1 cellular context compared by ENCODE assay signal in the genomic region with DNA sequence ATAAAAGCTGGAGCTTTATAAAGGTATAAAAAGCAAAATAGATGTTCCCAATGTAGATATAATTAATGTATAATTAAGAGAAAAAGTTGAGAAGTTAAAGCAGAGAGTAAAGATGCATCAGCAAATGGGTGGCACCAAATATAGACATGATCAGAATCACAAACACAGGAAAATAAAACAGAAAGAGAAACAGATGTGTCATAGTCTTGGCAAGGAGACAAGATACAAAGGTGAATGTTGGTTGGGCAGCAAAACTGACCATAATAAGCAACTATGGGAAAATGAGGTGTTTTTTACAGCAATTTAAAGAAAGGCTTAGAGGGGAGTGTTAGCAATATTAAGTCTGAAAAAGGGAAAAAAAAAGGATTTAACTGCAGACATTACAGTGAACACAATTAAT.
TF ChIP-seq lines count a peak whose summit lies in the region.

No MANE protein-coding gene starts in this region.

TF ChIP-seq in WTC11, 78 proteins besides CTCF, POLR2A, EP300 and RAD21 (continued from another document):
- TF ChIP-seq, protein P1, sequence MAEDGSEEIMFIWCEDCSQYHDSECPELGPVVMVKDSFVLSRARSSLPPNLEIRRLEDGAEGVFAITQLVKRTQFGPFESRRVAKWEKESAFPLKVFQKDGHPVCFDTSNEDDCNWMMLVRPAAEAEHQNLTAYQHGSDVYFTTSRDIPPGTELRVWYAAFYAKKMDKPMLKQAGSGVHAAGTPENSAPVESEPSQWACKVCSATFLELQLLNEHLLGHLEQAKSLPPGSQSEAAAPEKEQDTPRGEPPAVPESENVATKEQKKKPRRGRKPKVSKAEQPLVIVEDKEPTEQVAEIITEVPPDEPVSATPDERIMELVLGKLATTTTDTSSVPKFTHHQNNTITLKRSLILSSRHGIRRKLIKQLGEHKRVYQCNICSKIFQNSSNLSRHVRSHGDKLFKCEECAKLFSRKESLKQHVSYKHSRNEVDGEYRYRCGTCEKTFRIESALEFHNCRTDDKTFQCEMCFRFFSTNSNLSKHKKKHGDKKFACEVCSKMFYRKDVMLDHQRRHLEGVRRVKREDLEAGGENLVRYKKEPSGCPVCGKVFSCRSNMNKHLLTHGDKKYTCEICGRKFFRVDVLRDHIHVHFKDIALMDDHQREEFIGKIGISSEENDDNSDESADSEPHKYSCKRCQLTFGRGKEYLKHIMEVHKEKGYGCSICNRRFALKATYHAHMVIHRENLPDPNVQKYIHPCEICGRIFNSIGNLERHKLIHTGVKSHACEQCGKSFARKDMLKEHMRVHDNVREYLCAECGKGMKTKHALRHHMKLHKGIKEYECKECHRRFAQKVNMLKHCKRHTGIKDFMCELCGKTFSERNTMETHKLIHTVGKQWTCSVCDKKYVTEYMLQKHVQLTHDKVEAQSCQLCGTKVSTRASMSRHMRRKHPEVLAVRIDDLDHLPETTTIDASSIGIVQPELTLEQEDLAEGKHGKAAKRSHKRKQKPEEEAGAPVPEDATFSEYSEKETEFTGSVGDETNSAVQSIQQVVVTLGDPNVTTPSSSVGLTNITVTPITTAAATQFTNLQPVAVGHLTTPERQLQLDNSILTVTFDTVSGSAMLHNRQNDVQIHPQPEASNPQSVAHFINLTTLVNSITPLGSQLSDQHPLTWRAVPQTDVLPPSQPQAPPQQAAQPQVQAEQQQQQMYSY (CRISPR knock-in tag; IDR thresholded peaks at IDR 0.05) = no peak
